Comparison of ENCODE assay signal across 17 cellular contexts in genomic region chr13:104408733-104409132, GRCh38.
DNase-seq lines count a peak whose midpoint lies in the region; ATAC-seq, FAIRE-seq and TF ChIP-seq lines count a peak whose summit lies in the region.
"Had no signal": no experiment of that assay in that cellular context is flagged by ENCODE, and none has a peak within 500 bp of the region (broad histone marks: within the 10 kb centered on the region; RNA-seq: fewer than 3 reads in every experiment).

No MANE protein-coding gene starts in this region.

- H3K27ac ChIP-seq in PC-9 (0 out of 2 replicates have a peak overlapping the region, but pooled peaks have one; percentile 2), mesendoderm (ENCODE audit: low read depth, low read length) (no peak overlapping the region), caudate nucleus (ENCODE audit: low read depth, low read length) (no peak overlapping the region)
- H3K27ac ChIP-seq: C4-2B had no signal

- TF ChIP-seq CTCF in PC-9 (conservative IDR thresholded peaks at IDR 0.05) (no peak), choroid plexus epithelial cell (conservative IDR thresholded peaks at IDR 0.05; ENCODE audit: low read depth, low read length) (no peak)

- no peak overlapping the region for H3K4ac ChIP-seq in mesendoderm (ENCODE audit: low read depth, low read length)

- no peak overlapping the region for H2AK5ac ChIP-seq in mesendoderm (ENCODE audit: low read length)

- no TSS peak for BruUV-seq in PC-9 (replicated peaks; lab: Mats Ljungman, UMichigan)

- peaks cover 20% of the 10 kb centered on the region for H3K4me1 ChIP-seq in PC-9 (replicated peaks; ENCODE audit: insufficient read depth)
- no peaks in the 10 kb centered on the region for H3K4me1 ChIP-seq in mesendoderm (ENCODE audit: control insufficient read depth, low read depth, low read length)

- no peak overlapping the region for H2BK5ac ChIP-seq in mesendoderm (ENCODE audit: low read length)

- no peak overlapping the region for H4K5ac ChIP-seq in mesendoderm (ENCODE audit: low read length)

- H2BK15ac ChIP-seq in mesendoderm (replicated peaks; ENCODE audit: low read depth): no peak overlapping the region

- H3K79me1 ChIP-seq in mesendoderm (ENCODE audit: low read length): no peaks in the 10 kb centered on the region

- H3K79me2 ChIP-seq in PC-9 (ENCODE audit: low read depth): no peaks in the 10 kb centered on the region
- H3K79me2 ChIP-seq in mesendoderm (ENCODE audit: control insufficient read depth, insufficient read depth, low read length): no peaks in the 10 kb centered on the region

- no peak overlapping the region for H4K8ac ChIP-seq in mesendoderm (ENCODE audit: low read depth, low read length)

- H3K36me3 ChIP-seq in PC-9 (ENCODE audit: low read depth) (no peaks in the 10 kb centered on the region), mesendoderm (ENCODE audit: control insufficient read depth, insufficient read depth, low read length) (no peaks in the 10 kb centered on the region)

- H3K9me3 ChIP-seq in PC-9 (ENCODE audit: insufficient read depth, low read depth): peaks cover 7% of the 10 kb centered on the region

- DNase-seq in H54 (ENCODE audit: insufficient read length, low spot score): no peak
- DNase-seq in PC-9: peak in 1 of 2 experiments; percentile 70
- peak; percentile 15 for DNase-seq in choroid plexus epithelial cell (ENCODE audit: low read depth)
- DNase-seq in mesendoderm: peak; percentile 34
- DNase-seq in caudate nucleus (lab: John Stamatoyannopoulos, UW): no peak
- no peak for DNase-seq in COR-L47 (lab: John Stamatoyannopoulos, UW)
- DNase-seq: DMS153, H7, NCI-H1417, NCI-H187 treated with DMSO at 0.1 percent for 48 hours, NCI-H446 treated with DMSO at 0.1 percent for 48 hours, SHP77, SK-N-SH had no signal

- peak overlapping the region; percentile 35 for H3K4me2 ChIP-seq in PC-9
- no peak overlapping the region for H3K4me2 ChIP-seq in mesendoderm (ENCODE audit: low read length)
- H3K4me2 ChIP-seq: SK-N-SH had no signal

- intact Hi-C loops in PC-9 (cut with micrococcal nuclease; ENCODE audit: unreplicated experiment): loop anchor here (5.0 kb wide), 1 partner anchor 91 kb away; no protein-coding TSS in a partner anchor

- WGBS in mesendoderm (ENCODE audit: extremely low coverage, insufficient coverage, low lambda C conversion rate): no CpG with 5 or more reads among the region's 1 CpG

- H2AFZ ChIP-seq in PC-9: no peak overlapping the region

- CTCF ChIA-PET in PC-9 (lab: Charles Lee): no interaction called here

- FAIRE-seq in H54 (lab: Jason Lieb, UNC): peak; percentile 57
- FAIRE-seq: RCC 7860 had no signal

- H3K4me3 ChIP-seq in PC-9: no peak overlapping the region
- no peak overlapping the region for H3K4me3 ChIP-seq in choroid plexus epithelial cell (ENCODE audit: low read depth, low read length)
- H3K4me3 ChIP-seq in mesendoderm (ENCODE audit: low read length): no peak overlapping the region

- H3K9me2 ChIP-seq in PC-9 (ENCODE audit: insufficient read depth): no peaks in the 10 kb centered on the region
- H3K9me2 ChIP-seq: SK-N-SH had no signal

- no peak overlapping the region for H2BK120ac ChIP-seq in mesendoderm (ENCODE audit: low read depth, low read length)

- no peak overlapping the region for H3K18ac ChIP-seq in mesendoderm (ENCODE audit: low read length)

- no peak overlapping the region for H3K23ac ChIP-seq in mesendoderm (ENCODE audit: low read length)

- ATAC-seq in HG03196 (IDR thresholded peaks at IDR 0.05; ENCODE audit: unreplicated experiment) (no peak), GM21786 (IDR thresholded peaks at IDR 0.05; ENCODE audit: unreplicated experiment) (no peak)

- TF ChIP-seq POLR2A in H54 (IDR thresholded peaks at IDR 0.05; ENCODE audit: low read depth, low read length): no peak

- no peak overlapping the region for H3K56ac ChIP-seq in mesendoderm (ENCODE audit: low read length)

- POLR2A ChIA-PET in PC-9 (lab: Charles Lee; ENCODE audit: unreplicated experiment): no interaction called here

- H4K20me1 ChIP-seq in PC-9 (ENCODE audit: insufficient read depth): no peaks in the 10 kb centered on the region

- no peaks in the 10 kb centered on the region; the same call in 1 of the 2 replicates for H3F3A ChIP-seq in PC-9 (ENCODE audit: insufficient read depth, low read depth)

- H3K27me3 ChIP-seq in PC-9 (ENCODE audit: insufficient read depth, low read depth) (no peaks in the 10 kb centered on the region), mesendoderm (ENCODE audit: insufficient read depth, low read length, poor library complexity) (no peaks in the 10 kb centered on the region)

- no peak overlapping the region for H3K9ac ChIP-seq in mesendoderm (ENCODE audit: low read length)
- H3K9ac ChIP-seq: SK-N-SH had no signal

Comparison
In these comparisons a context has a peak if more than half of its experiments do, and no peak if none do; other contexts are left out.
1. DNase-seq: peak in choroid plexus epithelial cell (single experiment) and mesendoderm (single experiment); none in H54 (single experiment), caudate nucleus (0 of 61) and COR-L47 (single experiment).